In the genomic region with DNA sequence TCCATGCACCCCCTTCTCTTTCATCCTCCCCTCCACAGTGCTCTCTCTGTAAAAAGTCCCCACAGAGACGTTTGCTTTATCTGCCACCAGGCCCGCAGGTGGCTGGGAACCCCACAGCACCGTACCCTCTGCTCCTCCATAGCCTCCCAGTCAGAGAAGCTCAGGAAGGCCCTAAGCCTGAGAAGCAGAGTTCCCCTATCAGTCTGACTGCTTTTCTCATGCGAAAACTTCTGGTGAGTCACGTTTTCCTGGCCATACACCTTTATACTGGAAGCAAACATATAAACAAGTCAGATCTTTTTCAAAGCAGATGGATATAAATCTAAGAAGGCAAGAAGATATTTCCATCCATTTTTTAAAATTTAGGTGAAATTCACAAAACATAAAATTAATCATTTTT, we compare ENCODE assay signal across 22 cellular contexts. TPM values are rescaled to one million over a fixed set of nuclear protein-coding genes. Genes with fewer than 3 reads are reported as not detected.
DNase-seq lines count a peak whose midpoint lies in the region; ATAC-seq, FAIRE-seq and TF ChIP-seq lines count a peak whose summit lies in the region.
"Had no signal": no experiment of that assay in that cellular context is flagged by ENCODE, and none has a peak within 500 bp of the region (broad histone marks: within the 10 kb centered on the region; RNA-seq: fewer than 3 reads in every experiment).

No MANE protein-coding gene starts in this region.

- no peaks in the 10 kb centered on the region for H3K9me3 ChIP-seq in A549
- peaks cover 11% of the 10 kb centered on the region; the same call in 1 of the 2 replicates for H3K9me3 ChIP-seq in OCI-LY7 (ENCODE audit: low read length)

- no peaks in the 10 kb centered on the region; the same call in 1 of the 2 replicates for H3K36me3 ChIP-seq in OCI-LY7 (ENCODE audit: insufficient read depth, low read length)
- H3K36me3 ChIP-seq: heart right ventricle had no signal

- intact Hi-C loops in OCI-LY7 (cut with micrococcal nuclease; ENCODE audit: unreplicated experiment): loop anchor here (10.0 kb wide), 1 partner anchor 190 kb away; no protein-coding TSS in a partner anchor

- ATAC-seq in A549 (no peak), GM18502 (IDR thresholded peaks at IDR 0.05; ENCODE audit: poor library complexity, unreplicated experiment) (peak; percentile 13), HG03196 (IDR thresholded peaks at IDR 0.05; ENCODE audit: unreplicated experiment) (no peak), GM21390 (IDR thresholded peaks at IDR 0.05; ENCODE audit: unreplicated experiment) (no peak)
- ATAC-seq: activated naive CD4-positive, alpha-beta T cell treated with anti-CD3 and anti-CD28 coated beads, Interleukin-2, amount 50 U/mL, for 72 hours; heart right ventricle had no signal

- DNase-seq in A549 (ENCODE audit: low read depth in 1 of 2, low spot score in 1 of 2) (no peak), OCI-LY7 (ENCODE audit: low spot score) (no peak), iPS DF 19.7 (ENCODE audit: low read depth, low spot score) (peak; percentile 33), islet precursor cell (no peak)
- no peak for DNase-seq in activated CD4-positive, alpha-beta memory T cell treated with anti-CD3 and anti-CD28 coated beads, Interleukin-2, amount 10 ng/mL, durations not matched to agents 7 days and 5 days
- DNase-seq: activated CD4-positive, alpha-beta T cell treated with anti-CD3 and anti-CD28 coated beads, Interleukin-2, amount 10 ng/mL, durations not matched to agents 7 days and 5 days; CD4-positive, CD25-positive, alpha-beta regulatory T cell; DMS 273 treated with DMSO at 0.1 percent for 48 hours; GF-D8; heart right ventricle; Kasumi-1; NCI-H1092 treated with DMSO at 0.1 percent for 48 hours; NCI-H510A; stimulated activated CD4-positive, alpha-beta T cell treated with anti-CD3 and anti-CD28 coated beads, Interleukin-4, amount 100 ng/mL, for 4 hours had no signal

- H4K20me1 ChIP-seq in OCI-LY7 (ENCODE audit: insufficient read depth, low read length): no peaks in the 10 kb centered on the region

- FAIRE-seq in A549 (lab: Jason Lieb, UNC): peak; percentile 54

- H3K4me2 ChIP-seq in A549 (no peak overlapping the region), OCI-LY7 (ENCODE audit: low read length) (no peak overlapping the region)

- no peak for TF ChIP-seq RAD21 in A549 (conservative IDR thresholded peaks at IDR 0.05 in 1 of 2, IDR thresholded peaks at IDR 0.05 in 1 of 2)

- WGBS in A549 (ENCODE audit: missing lambda C conversion rate): 54% methylated on average over 5 of the region's 5 CpGs

- no peaks in the 10 kb centered on the region for H3K36me3 Mint-ChIP-seq in activated CD4-positive, alpha-beta memory T cell treated with anti-CD3 and anti-CD28 coated beads, Interleukin-2, amount 10 ng/mL, durations not matched to agents 7 days and 5 days (ENCODE audit: low read depth)
- H3K36me3 Mint-ChIP-seq: activated naive CD4-positive, alpha-beta T cell treated with anti-CD3 and anti-CD28 coated beads, Interleukin-2, amount 50 U/mL, for 72 hours; brain; CD4-positive, CD25-positive, alpha-beta regulatory T cell had no signal

- H3K79me2 ChIP-seq in OCI-LY7 (ENCODE audit: insufficient read depth, low read depth, low read length): no peaks in the 10 kb centered on the region

- H3K9me3 Mint-ChIP-seq in activated CD4-positive, alpha-beta memory T cell treated with anti-CD3 and anti-CD28 coated beads, Interleukin-2, amount 10 ng/mL, durations not matched to agents 7 days and 5 days: no peaks in the 10 kb centered on the region
- H3K9me3 Mint-ChIP-seq: activated CD4-positive, alpha-beta T cell treated with anti-CD3 and anti-CD28 coated beads, Interleukin-2, amount 10 ng/mL, durations not matched to agents 7 days and 5 days; activated naive CD4-positive, alpha-beta T cell treated with anti-CD3 and anti-CD28 coated beads, Interleukin-2, amount 50 U/mL, for 72 hours; CD4-positive, CD25-positive, alpha-beta regulatory T cell had no signal

- no TSS peak for BruUV-seq in OCI-LY7 (replicated peaks; lab: Mats Ljungman, UMichigan)

- TF ChIP-seq CTCF in A549 (IDR thresholded peaks at IDR 0.05) (no peak), OCI-LY7 (conservative IDR thresholded peaks at IDR 0.05; ENCODE audit: low read length) (no peak)

- H3K27ac ChIP-seq in A549: no peak overlapping the region
- H3K27ac ChIP-seq in OCI-LY7 (ENCODE audit: low read depth, low read length, poor library complexity, severe bottlenecking): no peak overlapping the region
- H3K27ac ChIP-seq: coronary artery, heart right ventricle, skin epidermis had no signal

- H3K4me1 Mint-ChIP-seq in activated CD4-positive, alpha-beta memory T cell treated with anti-CD3 and anti-CD28 coated beads, Interleukin-2, amount 10 ng/mL, durations not matched to agents 7 days and 5 days: peaks cover 13% of the 10 kb centered on the region

- H3K4me3 ChIP-seq in A549 (no peak overlapping the region), OCI-LY7 (ENCODE audit: low read depth, low read length, poor library complexity, severe bottlenecking) (no peak overlapping the region)
- H3K4me3 ChIP-seq: coronary artery, heart right ventricle, skin epidermis had no signal

- CTCF ChIA-PET in A549 (lab: Yijun Ruan, JAX) (interaction anchor here (1.0 kb wide), 2 partner anchors 10 to 242 kb away, joined by 3 read pairs; no protein-coding TSS in a partner anchor), OCI-LY7 (lab: Charles Lee; ENCODE audit: unreplicated experiment) (no interaction called here)
- CTCF ChIA-PET in activated CD4-positive, alpha-beta memory T cell treated with anti-CD3 and anti-CD28 coated beads, Interleukin-2, amount 10 ng/mL, durations not matched to agents 7 days and 5 days (lab: Charles Lee): no interaction called here

- no peak overlapping the region for H3K4me3 Mint-ChIP-seq in activated CD4-positive, alpha-beta memory T cell treated with anti-CD3 and anti-CD28 coated beads, Interleukin-2, amount 10 ng/mL, durations not matched to agents 7 days and 5 days
- H3K4me3 Mint-ChIP-seq: activated CD4-positive, alpha-beta T cell treated with anti-CD3 and anti-CD28 coated beads, Interleukin-2, amount 10 ng/mL, durations not matched to agents 7 days and 5 days; brain; CD4-positive, CD25-positive, alpha-beta regulatory T cell; nephron had no signal

- H3K27ac Mint-ChIP-seq in activated CD4-positive, alpha-beta memory T cell treated with anti-CD3 and anti-CD28 coated beads, Interleukin-2, amount 10 ng/mL, durations not matched to agents 7 days and 5 days: no peak overlapping the region
- H3K27ac Mint-ChIP-seq: activated CD4-positive, alpha-beta T cell treated with anti-CD3 and anti-CD28 coated beads, Interleukin-2, amount 10 ng/mL, durations not matched to agents 7 days and 5 days; activated naive CD4-positive, alpha-beta T cell treated with anti-CD3 and anti-CD28 coated beads, Interleukin-2, amount 50 U/mL, for 72 hours; brain; CD4-positive, CD25-positive, alpha-beta regulatory T cell; nephron had no signal

- H3K9me2 ChIP-seq in OCI-LY7 (ENCODE audit: insufficient read depth, low read length): no peaks in the 10 kb centered on the region

- H3K4me1 ChIP-seq in A549: no peaks in the 10 kb centered on the region
- peaks cover 52% of the 10 kb centered on the region for H3K4me1 ChIP-seq in OCI-LY7 (ENCODE audit: insufficient read depth, low read length, poor library complexity, severe bottlenecking)

- peak overlapping the region; percentile 24; the same call in 1 of the 2 replicates for H2AFZ ChIP-seq in OCI-LY7 (ENCODE audit: low read length)

- H3K27me3 Mint-ChIP-seq in activated CD4-positive, alpha-beta memory T cell treated with anti-CD3 and anti-CD28 coated beads, Interleukin-2, amount 10 ng/mL, durations not matched to agents 7 days and 5 days: no peaks in the 10 kb centered on the region
- H3K27me3 Mint-ChIP-seq: activated CD4-positive, alpha-beta T cell treated with anti-CD3 and anti-CD28 coated beads, Interleukin-2, amount 10 ng/mL, durations not matched to agents 7 days and 5 days had no signal

- POLR2A ChIA-PET in A549 (lab: Yijun Ruan, JAX): no interaction called here
- POLR2A ChIA-PET in OCI-LY7 (lab: Charles Lee): interaction anchor here (0.6 to 3.2 kb wide), 3 partner anchors 10 to 172 kb away, joined by 3 to 19 read pairs (median 3); no protein-coding TSS in a partner anchor
- POLR2A ChIA-PET in activated CD4-positive, alpha-beta memory T cell treated with anti-CD3 and anti-CD28 coated beads, Interleukin-2, amount 10 ng/mL, durations not matched to agents 7 days and 5 days (lab: Charles Lee): no interaction called here

- TF ChIP-seq EP300 in A549 (IDR thresholded peaks at IDR 0.05): no peak

- TF ChIP-seq POLR2A in A549 (IDR thresholded peaks at IDR 0.05; ENCODE audit: low read length): no peak

TF ChIP-seq in A549, 52 proteins besides CTCF, POLR2A, EP300 and RAD21:
- TF ChIP-seq TP53 (CRISPR knock-in tag; IDR thresholded peaks at IDR 0.05) (no peak), MYC (IDR thresholded peaks at IDR 0.05; ENCODE audit: borderline replicate concordance, low read length) (no peak), CHD2 (IDR thresholded peaks at IDR 0.05; ENCODE audit: low read length, partially characterized antibody) (no peak), MAFK (IDR thresholded peaks at IDR 0.05; ENCODE audit: partially characterized antibody) (no peak), JUNB (IDR thresholded peaks at IDR 0.05) (no peak), SREBF2 (IDR thresholded peaks at IDR 0.05) (no peak), CEBPB (IDR thresholded peaks at IDR 0.05) (no peak), ZFP36 (IDR thresholded peaks at IDR 0.05; ENCODE audit: borderline replicate concordance, partially characterized antibody) (no peak)
- TF ChIP-seq, protein P1, sequence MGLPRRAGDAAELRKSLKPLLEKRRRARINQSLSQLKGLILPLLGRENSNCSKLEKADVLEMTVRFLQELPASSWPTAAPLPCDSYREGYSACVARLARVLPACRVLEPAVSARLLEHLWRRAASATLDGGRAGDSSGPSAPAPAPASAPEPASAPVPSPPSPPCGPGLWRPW (IDR thresholded peaks at IDR 0.05): no peak

RNA-seq across cellular contexts. Expression of a gene that starts 51.5 kb away (rescaled TPM):
- 34.1 and 43.4 TPM in 2 replicates for polyA plus RNA-seq in A549 (2011; rRNA removed)
- polyA plus RNA-seq in A549 (2012; cell fraction: cytosol; rRNA removed): 11.6 and 14.1 TPM in 2 replicates
- 23.1 and 23.8 TPM in 2 replicates for polyA plus RNA-seq in A549 (2012; cell fraction: nucleus; rRNA removed)
- polyA plus RNA-seq in A549 (2017; fragmentation: RNase III; extraction: RNeasy Plus Mini Kit Qiagen cat#74134 plus additional on column Dnase treatment): 14.2 to 15.0 TPM (median 14.6 TPM) in 3 replicates
- 43.5 and 49.5 TPM in 2 replicates for polyA minus RNA-seq in A549 (2011; rRNA and poly(A)+ RNA removed)
- 27.3 and 28.0 TPM in 2 replicates for total RNA-seq in OCI-LY7 (2014; rRNA removed; shearing (Covaris generic))
- 33.5 and 38.2 TPM in 2 replicates for total RNA-seq in OCI-LY7 (2022)
- total RNA-seq in activated CD4-positive, alpha-beta memory T cell treated with anti-CD3 and anti-CD28 coated beads, Interleukin-2, amount 10 ng/mL, durations not matched to agents 7 days and 5 days: 10 to 100 TPM; 24.6 to 24.8 TPM
